In the genomic region with DNA sequence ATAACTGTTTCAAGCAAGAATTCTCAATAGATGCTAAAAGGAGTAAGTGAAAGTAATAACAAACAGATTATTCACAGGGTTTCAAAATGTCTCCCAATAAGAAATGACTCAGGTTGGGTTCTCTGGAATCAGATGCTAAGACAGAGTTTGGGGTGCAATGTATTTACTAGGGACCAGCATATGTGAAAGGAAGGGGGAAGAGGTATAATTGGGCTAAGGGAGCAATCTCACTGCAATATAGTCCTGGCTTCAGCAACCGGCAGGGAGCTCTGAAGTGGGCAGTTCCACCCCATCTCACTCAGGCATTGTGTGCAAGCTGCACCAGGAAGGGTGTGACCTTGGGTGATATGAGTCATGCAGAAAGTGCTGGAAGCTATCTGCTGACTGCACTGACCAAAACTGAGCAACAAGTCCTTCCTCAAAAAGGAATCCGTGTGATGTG, we compare ENCODE assay signal across 9 cellular contexts. TPM values are rescaled to one million over a fixed set of nuclear protein-coding genes. Genes with fewer than 3 reads are reported as not detected.
DNase-seq lines count a peak whose midpoint lies in the region; ATAC-seq and TF ChIP-seq lines count a peak whose summit lies in the region.
"Had no signal": no experiment of that assay in that cellular context is flagged by ENCODE, and none has a peak within 500 bp of the region (broad histone marks: within the 10 kb centered on the region; RNA-seq: fewer than 3 reads in every experiment).

No MANE protein-coding gene starts in this region.

- peaks cover 52% of the 10 kb centered on the region for H3K79me2 ChIP-seq in PC-3 (ENCODE audit: low read length)

- peaks cover 30% of the 10 kb centered on the region for H3K9me3 Mint-ChIP-seq in activated naive CD4-positive, alpha-beta T cell treated with anti-CD3 and anti-CD28 coated beads, Interleukin-2, amount 10 ng/mL, durations not matched to agents 7 days and 5 days

- no peaks in the 10 kb centered on the region for H3F3A ChIP-seq in PC-3 (ENCODE audit: low read length, unreplicated experiment)

- TF ChIP-seq CTCF in PC-3 (conservative IDR thresholded peaks at IDR 0.05; ENCODE audit: low read depth, low read length) (no peak), right atrium auricular region (IDR thresholded peaks at IDR 0.05) (peak in 1 of 2 donors; percentile 10)

- ATAC-seq in GM18858 (IDR thresholded peaks at IDR 0.05; ENCODE audit: unreplicated experiment) (peak; percentile 95), HG02885 (IDR thresholded peaks at IDR 0.05; ENCODE audit: poor library complexity, unreplicated experiment) (peak; percentile 99), PC-3 (peak; percentile 100)

- no peaks in the 10 kb centered on the region for H3K9me2 ChIP-seq in PC-3 (replicated peaks; ENCODE audit: low read length)

- intact Hi-C loops in PC-3 (cut with micrococcal nuclease) = no loop called here

- no peak overlapping the region for H2AFZ ChIP-seq in PC-3 (ENCODE audit: low read length)

- H3K4me1 ChIP-seq in PC-3 (ENCODE audit: insufficient read depth, low read length) (peaks cover 13% of the 10 kb centered on the region), right atrium auricular region (peaks cover 0 to 12% of the 10 kb centered on the region in 2 donors)
- H3K4me1 ChIP-seq: ascending aorta had no signal

- POLR2A ChIA-PET in PC-3 (lab: Charles Lee; ENCODE audit: unreplicated experiment) = no interaction called here

- peak overlapping the region; percentile 89 for H3K27ac Mint-ChIP-seq in activated naive CD4-positive, alpha-beta T cell treated with anti-CD3 and anti-CD28 coated beads, Interleukin-2, amount 10 ng/mL, durations not matched to agents 7 days and 5 days

- peaks cover 45% of the 10 kb centered on the region for H3K36me3 Mint-ChIP-seq in activated naive CD4-positive, alpha-beta T cell treated with anti-CD3 and anti-CD28 coated beads, Interleukin-2, amount 10 ng/mL, durations not matched to agents 7 days and 5 days

- CTCF ChIA-PET in PC-3 (lab: Charles Lee) = no interaction called here
- CTCF ChIA-PET in activated naive CD4-positive, alpha-beta T cell treated with anti-CD3 and anti-CD28 coated beads, Interleukin-2, amount 10 ng/mL, durations not matched to agents 7 days and 5 days (lab: Charles Lee) = interaction anchor here (0.5 to 1.2 kb wide), 2 partner anchors 18 to 46 kb away, joined by 3 read pairs; no protein-coding TSS in a partner anchor

- no peaks in the 10 kb centered on the region for H3K27me3 Mint-ChIP-seq in activated naive CD4-positive, alpha-beta T cell treated with anti-CD3 and anti-CD28 coated beads, Interleukin-2, amount 10 ng/mL, durations not matched to agents 7 days and 5 days

- H3K36me3 ChIP-seq in PC-3 (ENCODE audit: low read depth, low read length) (peaks cover 10% of the 10 kb centered on the region), right atrium auricular region (no peaks in the 10 kb centered on the region)
- H3K36me3 ChIP-seq: ascending aorta had no signal

- no peak overlapping the region for H3K4me3 ChIP-seq in PC-3 (ENCODE audit: low read length)
- H3K4me3 ChIP-seq in right atrium auricular region = no peak overlapping the region
- H3K4me3 ChIP-seq: ascending aorta had no signal

- DNase-seq in PC-3 = peak; percentile 62
- DNase-seq in activated naive CD4-positive, alpha-beta T cell treated with anti-CD3 and anti-CD28 coated beads, Interleukin-2, amount 10 ng/mL, durations not matched to agents 7 days and 5 days = peak; percentile 61
- peak; percentile 76 for DNase-seq in right atrium auricular region (ENCODE audit: low spot score)
- peak; percentile 26 for DNase-seq in stimulated activated CD4-positive, alpha-beta T cell treated with anti-CD3 and anti-CD28 coated beads, Interleukin-2, amount 100 ng/mL, for 4 hours (ENCODE audit: low read depth)
- DNase-seq in NCI-H1048 (lab: John Stamatoyannopoulos, UW) = no peak
- DNase-seq in SKM-1 (lab: John Stamatoyannopoulos, UW; ENCODE audit: unreplicated experiment) = no peak

- H3K9me3 ChIP-seq in PC-3 (ENCODE audit: low read length) (no peaks in the 10 kb centered on the region), right atrium auricular region (peaks cover 0 to 16% of the 10 kb centered on the region in 2 donors)

- no peak overlapping the region for H3K9ac ChIP-seq in PC-3 (ENCODE audit: low read length)

- no peaks in the 10 kb centered on the region for H3K27me3 ChIP-seq in PC-3 (ENCODE audit: low read length)
- no peaks in the 10 kb centered on the region for H3K27me3 ChIP-seq in right atrium auricular region
- H3K27me3 ChIP-seq: ascending aorta had no signal

- peaks cover 32% of the 10 kb centered on the region for H3K4me1 Mint-ChIP-seq in activated naive CD4-positive, alpha-beta T cell treated with anti-CD3 and anti-CD28 coated beads, Interleukin-2, amount 10 ng/mL, durations not matched to agents 7 days and 5 days

- peak overlapping the region; percentile 37; the same call in 1 of the 2 replicates for H3K4me2 ChIP-seq in PC-3 (ENCODE audit: low read length)

- H3K27ac ChIP-seq in PC-3 (ENCODE audit: low read length) (peak overlapping the region; percentile 41; the same call in 1 of the 2 replicates), right atrium auricular region (peak overlapping the region; percentile 71 to 72)
- H3K27ac ChIP-seq: ascending aorta had no signal

- peak overlapping the region; percentile 0 for H3K4me3 Mint-ChIP-seq in activated naive CD4-positive, alpha-beta T cell treated with anti-CD3 and anti-CD28 coated beads, Interleukin-2, amount 10 ng/mL, durations not matched to agents 7 days and 5 days

- H4K20me1 ChIP-seq in PC-3 (ENCODE audit: low read length) = no peaks in the 10 kb centered on the region

- BruUV-seq in PC-3 (replicated peaks; lab: Mats Ljungman, UMichigan) = no TSS peak

RNA-seq across cellular contexts. Expression of a gene that starts 23.4 kb away (rescaled TPM):
- total RNA-seq in PC-3 (2014; rRNA removed) = 46.4 and 53.7 TPM in 2 replicates
- total RNA-seq in right atrium auricular region = 10 to 100 TPM; 19.7 to 26.5 TPM

Comparison
In these comparisons a context has a peak if more than half of its experiments do, and no peak if none do; other contexts are left out.
1. DNase-seq: peak in PC-3 (single experiment), activated naive CD4-positive, alpha-beta T cell treated with anti-CD3 and anti-CD28 coated beads, Interleukin-2, amount 10 ng/mL, durations not matched to agents 7 days and 5 days (single experiment), right atrium auricular region (single experiment) and stimulated activated CD4-positive, alpha-beta T cell treated with anti-CD3 and anti-CD28 coated beads, Interleukin-2, amount 100 ng/mL, for 4 hours (single experiment); none in NCI-H1048 (single experiment) and SKM-1 (single experiment).
2. Peak in every context shown above with its lines, with median percentiles within 50 percentile points of each other: ATAC-seq.